In genomic region chr4:10096201-10096975, GRCh38 we compare ENCODE assay signal across 8 cellular contexts. TPM values are rescaled to one million over a fixed set of nuclear protein-coding genes. Genes with fewer than 3 reads are reported as not detected.
DNase-seq lines count a peak whose midpoint lies in the region; ATAC-seq lines count a peak whose summit lies in the region.

No MANE protein-coding gene starts in this region.

- peak; percentile 75 for ATAC-seq in GM21515 (IDR thresholded peaks at IDR 0.05; ENCODE audit: unreplicated experiment)
- peak; percentile 81 for ATAC-seq in naive thymus-derived CD4-positive, alpha-beta T cell
- peak; percentile 80 for ATAC-seq in stimulated activated naive CD8-positive, alpha-beta T cell treated with anti-CD3 and anti-CD28 coated beads, Interleukin-15, Interleukin-2, amounts not matched to agents 100 U/mL and 50 U/mL, for 24 hours

- peak overlapping the region; percentile 60 for H3K4me3 ChIP-seq in BLaER1
- H3K4me3 ChIP-seq in Jurkat, Clone E6-1 (ENCODE audit: low read length), result no peak overlapping the region
- H3K4me3 ChIP-seq in effector memory CD4-positive, alpha-beta T cell (ENCODE audit: insufficient read depth, low read depth, low read length, poor library complexity, severe bottlenecking), result no peak overlapping the region
- peak overlapping the region; percentile 21 for H3K4me3 ChIP-seq in naive thymus-derived CD4-positive, alpha-beta T cell (ENCODE audit: low read length)

- peaks cover 66 to 100% (median 94%) of the 10 kb centered on the region in 7 donors for H3K4me1 Mint-ChIP-seq in naive thymus-derived CD4-positive, alpha-beta T cell

- CTCF ChIA-PET in naive thymus-derived CD4-positive, alpha-beta T cell (lab: Charles Lee), result interaction anchor here (3.3 kb wide), 1 partner anchor 22 kb away, joined by 15 read pairs; no protein-coding TSS in a partner anchor

- H3K4me2 ChIP-seq in BLaER1, result peak overlapping the region; percentile 97

- H4K20me1 ChIP-seq in BLaER1, result peaks cover 59% of the 10 kb centered on the region

- peak overlapping the region in 9 of 10 donors; percentile 16 to 79 (median 55) for H3K4me3 Mint-ChIP-seq in naive thymus-derived CD4-positive, alpha-beta T cell

- H3K27me3 ChIP-seq in BLaER1, result no peaks in the 10 kb centered on the region
- no peaks in the 10 kb centered on the region for H3K27me3 ChIP-seq in effector memory CD4-positive, alpha-beta T cell (replicated peaks; ENCODE audit: control insufficient read depth, insufficient read depth, low read length, poor library complexity, severe bottlenecking)
- no peaks in the 10 kb centered on the region for H3K27me3 ChIP-seq in naive thymus-derived CD4-positive, alpha-beta T cell (ENCODE audit: control insufficient read depth in 2 of 2, insufficient read depth in 2 of 2, low read length in 2 of 2)

- no peaks in the 10 kb centered on the region for H3K9me3 ChIP-seq in BLaER1
- no peaks in the 10 kb centered on the region for H3K9me3 ChIP-seq in effector memory CD4-positive, alpha-beta T cell (ENCODE audit: control insufficient read depth, low read length)
- H3K9me3 ChIP-seq in naive thymus-derived CD4-positive, alpha-beta T cell (ENCODE audit: control insufficient read depth in 2 of 3, low read length in 3 of 3), result no peaks in the 10 kb centered on the region

- H3K27ac Mint-ChIP-seq in naive thymus-derived CD4-positive, alpha-beta T cell, result peak overlapping the region; percentile 82 to 95 (median 90)

- no peaks in the 10 kb centered on the region for H3K9me3 Mint-ChIP-seq in naive thymus-derived CD4-positive, alpha-beta T cell

- peak overlapping the region; percentile 98 for H3K27ac ChIP-seq in BLaER1
- H3K27ac ChIP-seq in effector memory CD4-positive, alpha-beta T cell (ENCODE audit: insufficient read depth, low read length, poor library complexity, severe bottlenecking), result peak overlapping the region; percentile 78
- peak overlapping the region; percentile 67 for H3K27ac ChIP-seq in naive thymus-derived CD4-positive, alpha-beta T cell (ENCODE audit: low read depth, low read length)

- peaks cover 52% of the 10 kb centered on the region for H3K36me3 ChIP-seq in BLaER1
- peaks cover 56% of the 10 kb centered on the region for H3K36me3 ChIP-seq in effector memory CD4-positive, alpha-beta T cell (ENCODE audit: control insufficient read depth, insufficient read depth, low read length)
- peaks cover 9 to 77% (median 50%) of the 10 kb centered on the region in 3 experiments for H3K36me3 ChIP-seq in naive thymus-derived CD4-positive, alpha-beta T cell (ENCODE audit: control insufficient read depth in 2 of 3, insufficient read depth in 3 of 3, low read length in 3 of 3)

- H3K9ac ChIP-seq in BLaER1, result peak overlapping the region; percentile 86

- peaks cover 100% of the 10 kb centered on the region for H3K4me1 ChIP-seq in BLaER1
- peaks cover 81% of the 10 kb centered on the region for H3K4me1 ChIP-seq in effector memory CD4-positive, alpha-beta T cell (ENCODE audit: control insufficient read depth, insufficient read depth, low read length, poor library complexity, severe bottlenecking)
- H3K4me1 ChIP-seq in naive thymus-derived CD4-positive, alpha-beta T cell (ENCODE audit: control insufficient read depth in 2 of 2, insufficient read depth in 2 of 2, low read length in 2 of 2), result peaks cover 75 to 82% of the 10 kb centered on the region in 2 donors

- POLR2A ChIA-PET in naive thymus-derived CD4-positive, alpha-beta T cell (lab: Charles Lee), result interaction anchor here (0.6 to 19.0 kb wide), 7 partner anchors 9 to 377 kb away, joined by 3 to 341 read pairs (median 3); partner anchors contain the start of gene WDR1

- DNase-seq in Jurkat, Clone E6-1 (ENCODE audit: low read depth, low spot score), result peak; percentile 90
- DNase-seq in activated CD8-positive, alpha-beta memory T cell treated with anti-CD3 and anti-CD28 coated beads for 24 hours, result peak; percentile 90
- DNase-seq in effector memory CD4-positive, alpha-beta T cell, result peak; percentile 52 to 72 (median 56)
- DNase-seq in naive thymus-derived CD4-positive, alpha-beta T cell, result peak; percentile 39 to 76 (median 69)
- DNase-seq in stimulated activated naive CD8-positive, alpha-beta T cell treated with anti-CD3 and anti-CD28 coated beads, Interleukin-15, Interleukin-2, amounts not matched to agents 100 U/mL and 50 U/mL, for 24 hours, result peak; percentile 86
- DNase-seq in HuH-7 (ENCODE audit: low spot score), result no peak

- no peaks in the 10 kb centered on the region for H3K27me3 Mint-ChIP-seq in naive thymus-derived CD4-positive, alpha-beta T cell

- intact Hi-C loops in naive thymus-derived CD4-positive, alpha-beta T cell (cut with micrococcal nuclease), result loop anchor here (1.0 to 10.0 kb wide), 10 partner anchors 8 to 438 kb away; partner anchors contain the start of genes WDR1 (in 1 of the 2) and ZNF518B (in 1 of the 2)

- peaks cover 5 to 55% (median 19%) of the 10 kb centered on the region in 5 donors for H3K36me3 Mint-ChIP-seq in naive thymus-derived CD4-positive, alpha-beta T cell

RNA-seq across cellular contexts. Expression of gene WDR1, which starts 20.2 kb away (rescaled TPM):
- 488 TPM for polyA plus RNA-seq in Jurkat, Clone E6-1 (2012; ENCODE audit: insufficient read depth, insufficient read length)
- 100 to 1,000 TPM; 242 to 470 (median 330) TPM for total RNA-seq in naive thymus-derived CD4-positive, alpha-beta T cell
- 100 to 1,000 TPM; 268 to 412 TPM for polyA plus RNA-seq in naive thymus-derived CD4-positive, alpha-beta T cell

Comparison
In these comparisons a context has a peak if more than half of its experiments do, and no peak if none do; other contexts are left out.
1. H3K4me3 ChIP-seq: peak in BLaER1 (single experiment) and naive thymus-derived CD4-positive, alpha-beta T cell (single experiment); none in Jurkat, Clone E6-1 (single experiment) and effector memory CD4-positive, alpha-beta T cell (single experiment).
2. Peak in every context shown above with its lines, with median percentiles within 50 percentile points of each other: H3K27ac ChIP-seq and ATAC-seq.